Comparison of ENCODE assay signal across 1 cellular context in the genomic region with DNA sequence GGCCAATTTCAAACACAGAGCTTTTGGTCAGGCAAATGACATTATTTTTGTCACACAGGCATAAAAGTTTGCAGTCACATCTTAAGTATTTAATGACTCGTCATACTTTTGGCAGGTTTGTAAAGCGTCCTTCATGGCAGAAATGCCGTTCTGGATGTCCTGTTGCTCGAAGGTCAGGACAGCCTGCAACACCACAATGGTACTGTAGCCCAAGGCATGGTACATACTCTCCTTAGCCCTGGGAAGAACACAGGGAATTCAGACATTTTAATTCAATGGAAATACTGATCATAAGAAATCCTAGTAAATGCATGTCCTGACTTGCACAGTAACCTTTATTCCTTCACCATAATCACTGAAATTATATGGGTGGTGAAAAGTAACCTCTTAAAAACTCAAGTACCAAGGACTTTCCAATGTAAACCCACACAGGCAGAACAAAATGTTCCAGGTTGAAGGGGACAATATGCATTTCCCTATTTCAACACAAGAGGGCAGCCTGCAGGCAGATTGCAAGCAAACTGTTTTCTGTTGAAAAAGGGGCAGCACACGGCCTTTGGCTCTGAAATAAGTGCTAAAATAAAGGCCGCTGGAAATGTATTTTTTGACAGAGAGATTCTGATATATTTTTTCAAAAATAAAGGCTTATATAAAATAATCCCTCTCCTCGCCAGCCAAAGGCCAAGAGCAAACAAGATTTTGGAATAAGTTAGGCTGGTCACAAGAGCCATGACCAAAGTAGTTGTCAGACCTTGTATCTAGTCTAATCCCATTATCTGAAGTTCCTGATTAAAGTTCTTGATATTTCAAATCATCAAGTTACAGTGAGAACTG.
TF ChIP-seq lines count a peak whose summit lies in the region.

No MANE protein-coding gene starts in this region.

TF ChIP-seq in H1, 55 proteins besides CTCF, POLR2A, EP300 and RAD21:
- TF ChIP-seq PHF8 (conservative IDR thresholded peaks at IDR 0.05; ENCODE audit: low read depth, low read length): no peak
- no peak for TF ChIP-seq CHD2 (IDR thresholded peaks at IDR 0.05; ENCODE audit: low read length)
- no peak for TF ChIP-seq ASH2L (IDR thresholded peaks at IDR 0.05; ENCODE audit: low read length)
- TF ChIP-seq, protein P1, sequence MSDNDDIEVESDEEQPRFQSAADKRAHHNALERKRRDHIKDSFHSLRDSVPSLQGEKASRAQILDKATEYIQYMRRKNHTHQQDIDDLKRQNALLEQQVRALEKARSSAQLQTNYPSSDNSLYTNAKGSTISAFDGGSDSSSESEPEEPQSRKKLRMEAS (IDR thresholded peaks at IDR 0.05): peak; percentile 32; the same call in 1 of the 2 replicates
- TF ChIP-seq SAP30 (IDR thresholded peaks at IDR 0.05; ENCODE audit: insufficient read depth, insufficient replicate concordance, low read length): no peak
- 0 out of 2 replicates have a peak, but pooled peaks have one; percentile 9 for TF ChIP-seq TEAD4 (IDR thresholded peaks at IDR 0.05; ENCODE audit: low read depth, low read length)
- TF ChIP-seq EGR1 (IDR thresholded peaks at IDR 0.05; ENCODE audit: borderline replicate concordance, low read depth, low read length): no peak
